ENCODE assay signal across 12 cellular contexts in the genomic region with DNA sequence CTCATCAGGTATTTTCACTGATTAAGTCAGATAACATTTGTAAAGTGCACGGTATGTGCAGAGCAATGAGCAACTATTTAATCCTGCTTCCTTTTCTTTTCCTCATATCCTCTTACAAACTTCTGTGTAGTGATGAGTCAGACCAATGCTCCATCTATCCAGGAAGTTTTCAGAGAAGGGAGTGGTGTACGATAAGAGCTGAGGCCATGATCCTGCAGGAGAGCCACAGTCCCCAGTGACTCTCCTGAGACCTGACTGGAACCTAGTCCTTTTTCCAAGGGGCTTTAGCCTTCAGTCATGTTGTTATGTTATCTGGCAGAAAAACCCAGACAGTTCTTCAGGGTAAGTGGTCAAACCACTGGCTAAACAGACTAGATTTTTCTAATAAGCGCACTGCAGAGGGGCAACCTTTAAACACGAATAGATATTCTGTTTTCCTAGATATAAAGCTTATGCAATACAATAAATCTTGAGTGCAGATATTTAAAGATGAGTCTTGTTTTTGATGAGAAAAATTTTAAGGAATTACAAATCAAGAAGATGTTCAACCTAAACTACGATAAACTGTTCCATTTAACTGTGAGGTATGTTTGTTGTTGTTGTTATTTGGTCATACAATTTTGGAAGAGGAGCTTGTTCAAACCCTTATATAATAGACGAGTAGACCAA.
DNase-seq lines count a peak whose midpoint lies in the region; ATAC-seq lines count a peak whose summit lies in the region.
"Had no signal": no experiment of that assay in that cellular context is flagged by ENCODE, and none has a peak within 500 bp of the region (broad histone marks: within the 10 kb centered on the region; RNA-seq: fewer than 3 reads in every experiment).

No MANE protein-coding gene starts in this region.

- no peak overlapping the region for H3K4me3 Mint-ChIP-seq in CD8-positive, alpha-beta memory T cell

- H3K27ac ChIP-seq in CD8-positive, alpha-beta memory T cell (ENCODE audit: low read depth, low read length) = peak overlapping the region; percentile 66
- H3K27ac ChIP-seq in neuronal stem cell (replicated peaks; ENCODE audit: low read length) = no peak overlapping the region
- H3K27ac ChIP-seq: HL-60 had no signal

- H3K4ac ChIP-seq in neuronal stem cell (ENCODE audit: low read length) = no peak overlapping the region

- no peaks in the 10 kb centered on the region for H3K79me1 ChIP-seq in neuronal stem cell (ENCODE audit: low read depth, low read length)

- no peak overlapping the region for H3K14ac ChIP-seq in neuronal stem cell (ENCODE audit: low read length)

- DNase-seq in CD8-positive, alpha-beta memory T cell = no peak
- DNase-seq in NCI-H460 (ENCODE audit: extremely low read depth, low read depth) = peak; percentile 30
- DNase-seq in dermis blood vessel endothelial cell = peak; percentile 67
- no peak for DNase-seq in neuronal stem cell (ENCODE audit: low spot score)
- no peak for DNase-seq in NOMO-1 treated with DMSO at 0.1 percent for 48 hours (lab: John Stamatoyannopoulos, UW; ENCODE audit: unreplicated experiment)
- no peak for DNase-seq in globus pallidus (ENCODE audit: low spot score)
- DNase-seq: activated T-cell treated with anti-CD3 and anti-CD28 coated beads for 4 hours, DMS 273 treated with DMSO at 0.1 percent for 48 hours, foreskin melanocyte had no signal

- WGBS in neuronal stem cell (ENCODE audit: extremely low coverage in 2 of 2, insufficient read length in 2 of 2, insufficient replicate concordance in 1 of 2), 2 donors = no CpG with 5 or more reads among the region's 6 CpGs

- H2AK5ac ChIP-seq in neuronal stem cell (ENCODE audit: low read depth, low read length) = no peak overlapping the region

- no peak overlapping the region for H3K4me3 ChIP-seq in CD8-positive, alpha-beta memory T cell (ENCODE audit: low read length)
- H3K4me3 ChIP-seq in neuronal stem cell (ENCODE audit: low read length in 2 of 2) = no peak overlapping the region

- H3K27me3 Mint-ChIP-seq in CD8-positive, alpha-beta memory T cell = peaks cover 0 to 3% of the 10 kb centered on the region in 2 donors

- H2BK5ac ChIP-seq in neuronal stem cell (ENCODE audit: low read length) = no peak overlapping the region

- H3K9ac ChIP-seq in neuronal stem cell (ENCODE audit: low read depth, low read length, poor library complexity) = no peak overlapping the region

- peak overlapping the region; percentile 43 for H2AFZ ChIP-seq in neuronal stem cell (ENCODE audit: low read length)

- no peak overlapping the region for H2BK15ac ChIP-seq in neuronal stem cell (ENCODE audit: low read length)

- no peaks in the 10 kb centered on the region for H3K36me3 ChIP-seq in CD8-positive, alpha-beta memory T cell (ENCODE audit: insufficient read depth, low read length)
- no peaks in the 10 kb centered on the region for H3K36me3 ChIP-seq in neuronal stem cell (replicated peaks in 1 of 2; ENCODE audit: control insufficient read depth in 2 of 2, insufficient read depth in 2 of 2, low read length in 2 of 2)

- no peaks in the 10 kb centered on the region for H3K27me3 ChIP-seq in CD8-positive, alpha-beta memory T cell (ENCODE audit: insufficient read depth, low read length, poor library complexity, severe bottlenecking)
- H3K27me3 ChIP-seq in neuronal stem cell (ENCODE audit: control insufficient read depth in 3 of 3, insufficient read depth in 3 of 3, low read depth in 1 of 3, low read length in 3 of 3) = no peaks in the 10 kb centered on the region

- no peaks in the 10 kb centered on the region for H3K4me1 Mint-ChIP-seq in CD8-positive, alpha-beta memory T cell

- no peaks in the 10 kb centered on the region for H3K4me1 ChIP-seq in CD8-positive, alpha-beta memory T cell (ENCODE audit: insufficient read depth, low read length)
- no peaks in the 10 kb centered on the region for H3K4me1 ChIP-seq in neuronal stem cell (ENCODE audit: control insufficient read depth in 2 of 2, insufficient read depth in 1 of 2, low read depth in 1 of 2, low read length in 2 of 2)

- no peak overlapping the region for H3K23ac ChIP-seq in neuronal stem cell (ENCODE audit: low read depth, low read length, poor library complexity)

- no peak overlapping the region for H2BK120ac ChIP-seq in neuronal stem cell (ENCODE audit: low read depth, low read length)

- CTCF ChIA-PET in CD8-positive, alpha-beta memory T cell (lab: Charles Lee) = interaction anchor here (1.2 to 1.5 kb wide), 2 partner anchors 8 to 10 kb away, joined by 3 read pairs; no protein-coding TSS in a partner anchor

- H4K91ac ChIP-seq in neuronal stem cell (ENCODE audit: low read depth, low read length, poor library complexity) = no peak overlapping the region

- H3K27ac Mint-ChIP-seq in CD8-positive, alpha-beta memory T cell = no peak overlapping the region

- no peak overlapping the region for H4K8ac ChIP-seq in neuronal stem cell (ENCODE audit: low read depth, low read length)

- H3K36me3 Mint-ChIP-seq in CD8-positive, alpha-beta memory T cell = peaks cover 0 to 2% (median 0%) of the 10 kb centered on the region in 3 donors

- ATAC-seq in GM21576 (IDR thresholded peaks at IDR 0.05; ENCODE audit: unreplicated experiment) (no peak), GM19035 (IDR thresholded peaks at IDR 0.05; ENCODE audit: unreplicated experiment) (no peak)

- no peaks in the 10 kb centered on the region for H3K9me3 ChIP-seq in CD8-positive, alpha-beta memory T cell (ENCODE audit: low read length)
- no peaks in the 10 kb centered on the region for H3K9me3 ChIP-seq in neuronal stem cell (replicated peaks in 1 of 2; ENCODE audit: control insufficient read depth in 2 of 2, insufficient read depth in 1 of 2, low read depth in 1 of 2, low read length in 2 of 2)

- H3K18ac ChIP-seq in neuronal stem cell (ENCODE audit: low read length) = no peak overlapping the region

- POLR2A ChIA-PET in CD8-positive, alpha-beta memory T cell (lab: Charles Lee) = no interaction called here

- H3K4me2 ChIP-seq in neuronal stem cell (ENCODE audit: insufficient read depth, low read length, poor library complexity, severe bottlenecking) = no peak overlapping the region

- H2BK12ac ChIP-seq in neuronal stem cell (ENCODE audit: low read length) = no peak overlapping the region

- H3K9me3 Mint-ChIP-seq in CD8-positive, alpha-beta memory T cell = no peaks in the 10 kb centered on the region

Comparison
In these comparisons a context has a peak if more than half of its experiments do, and no peak if none do; other contexts are left out.
1. DNase-seq: peak in NCI-H460 (single experiment) and dermis blood vessel endothelial cell (single experiment); none in CD8-positive, alpha-beta memory T cell (0 of 5), neuronal stem cell (single experiment), NOMO-1 treated with DMSO at 0.1 percent for 48 hours (single experiment) and globus pallidus (single experiment).